ENCODE assay signal across 24 cellular contexts in the genomic region with DNA sequence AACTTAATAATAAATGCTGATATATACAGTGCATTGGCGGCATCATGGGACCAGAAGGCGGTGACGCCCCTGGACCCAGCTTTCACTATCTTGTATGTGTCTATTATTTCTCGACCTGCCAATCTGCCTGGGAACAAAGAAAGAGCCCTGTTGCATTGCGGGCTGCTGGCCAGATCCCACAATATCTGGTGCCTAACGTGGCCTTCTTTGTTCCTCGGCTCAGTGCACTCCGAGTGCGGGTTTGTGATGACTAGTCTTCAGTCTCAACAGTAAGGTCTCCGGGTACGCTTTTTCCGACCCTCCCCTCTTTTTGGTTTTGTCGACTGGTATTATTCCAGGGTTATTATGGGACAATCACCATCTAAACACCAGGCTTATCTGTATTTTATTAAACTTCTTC.
A peak's percentile ranks its signal among the peaks of the same experiment; 100 is the strongest.
DNase-seq lines count a peak whose midpoint lies in the region; ATAC-seq and TF ChIP-seq lines count a peak whose summit lies in the region.
"Had no signal": no experiment of that assay in that cellular context is flagged by ENCODE, and none has a peak within 500 bp of the region (broad histone marks: within the 10 kb centered on the region; RNA-seq: fewer than 3 reads in every experiment).

No MANE protein-coding gene starts in this region.

- H3K4me1 Mint-ChIP-seq in Calu3 (ENCODE audit: low read depth, unreplicated experiment) = peaks cover 37% of the 10 kb centered on the region
- H3K4me1 Mint-ChIP-seq: CD4-positive, alpha-beta memory T cell had no signal

- intact Hi-C loops in stomach (cut with DNase I; ENCODE audit: low total_unique reads) (no loop called here), Calu3 (cut with micrococcal nuclease; ENCODE audit: unreplicated experiment) (no loop called here)

- H3K4me3 Mint-ChIP-seq in Calu3 (ENCODE audit: low read depth, unreplicated experiment) = no peak overlapping the region
- H3K4me3 Mint-ChIP-seq: CD4-positive, alpha-beta memory T cell had no signal

- H3K9me3 Mint-ChIP-seq in Calu3 (ENCODE audit: low read depth, unreplicated experiment) = no peaks in the 10 kb centered on the region

- H3K36me3 ChIP-seq in endocrine pancreas (ENCODE audit: control insufficient read depth, insufficient read depth, low read length) (no peaks in the 10 kb centered on the region), mucosa of stomach (ENCODE audit: control insufficient read depth, insufficient read depth, low read length) (no peaks in the 10 kb centered on the region), stomach (no peaks in the 10 kb centered on the region)

- H3K27ac Mint-ChIP-seq in Calu3 (ENCODE audit: unreplicated experiment) = no peak overlapping the region
- H3K27ac Mint-ChIP-seq: CD4-positive, alpha-beta memory T cell had no signal

- WGBS in stomach, 5 donors = 34 to 64% (median 53%) methylated on average over 13 of the region's 13 CpGs

- DNase-seq in DMS53 treated with DMSO at 0.1 percent for 48 hours (lab: John Stamatoyannopoulos, UW; ENCODE audit: unreplicated experiment) (peak; percentile 40), stomach (no peak), superior temporal gyrus (ENCODE audit: extremely low spot score) (no peak), Calu3 (no peak)
- DNase-seq: AML-193; CD4-positive, alpha-beta memory T cell; COR-L47; DMS79 treated with DMSO at 0.1 percent for 48 hours; GF-D8; NCI-H1105; NCI-H1436 treated with DMSO at 0.1 percent for 48 hours; NCI-H1930; NCI-H2107; NCI-H446 treated with DMSO at 0.1 percent for 48 hours; NCI-H526; SHP77 treated with DMSO at 0.1 percent for 48 hours had no signal

- H3K27me3 Mint-ChIP-seq in Calu3 (ENCODE audit: unreplicated experiment) = no peaks in the 10 kb centered on the region
- H3K27me3 Mint-ChIP-seq: CD4-positive, alpha-beta memory T cell had no signal

- H3K36me3 Mint-ChIP-seq in Calu3 (ENCODE audit: insufficient read depth, unreplicated experiment) = no peaks in the 10 kb centered on the region
- H3K36me3 Mint-ChIP-seq: CD4-positive, alpha-beta memory T cell had no signal

- no TSS peak for BruUV-seq in Calu3 (replicated peaks; lab: Mats Ljungman, UMichigan)

- H3K4me3 ChIP-seq in endocrine pancreas (ENCODE audit: control insufficient read depth, insufficient read depth, low read length) (peak overlapping the region; percentile 78), mucosa of stomach (ENCODE audit: low read length) (no peak overlapping the region), stomach (peak overlapping the region in 2 of 4 donors; percentile 13)
- H3K4me3 ChIP-seq: A549, K562 had no signal

- TF ChIP-seq CTCF in stomach (IDR thresholded peaks at IDR 0.05) (no peak), Calu3 (IDR thresholded peaks at IDR 0.05; ENCODE audit: unreplicated experiment) (no peak)

- H3K27ac ChIP-seq in stomach = peak overlapping the region; percentile 80 to 92 (median 83)
- H3K27ac ChIP-seq: A549, RWPE1 had no signal

- H3K4me1 ChIP-seq in endocrine pancreas (ENCODE audit: control insufficient read depth, insufficient read depth, low read length) = peaks cover 10% of the 10 kb centered on the region
- peaks cover 13% of the 10 kb centered on the region for H3K4me1 ChIP-seq in mucosa of stomach (ENCODE audit: control insufficient read depth, insufficient read depth, low read length)
- peaks cover 0 to 6% (median 3%) of the 10 kb centered on the region in 4 donors for H3K4me1 ChIP-seq in stomach
- H3K4me1 ChIP-seq: A549 had no signal

- H3K9me3 ChIP-seq in endocrine pancreas (ENCODE audit: control insufficient read depth, low read length) = no peaks in the 10 kb centered on the region
- no peaks in the 10 kb centered on the region for H3K9me3 ChIP-seq in mucosa of stomach (ENCODE audit: control insufficient read depth, low read length)
- H3K9me3 ChIP-seq in stomach = peaks cover 0 to 4% (median 0%) of the 10 kb centered on the region in 4 donors
- H3K9me3 ChIP-seq: A549 had no signal

- TF ChIP-seq EP300 in stomach (IDR thresholded peaks at IDR 0.05) = no peak

- H3K9ac ChIP-seq in endocrine pancreas (ENCODE audit: control insufficient read depth, insufficient read depth, low read length) = no peak overlapping the region
- H3K9ac ChIP-seq in mucosa of stomach (ENCODE audit: low read length) = peak overlapping the region; percentile 68

- TF ChIP-seq POLR2A in stomach (IDR thresholded peaks at IDR 0.05) = no peak

- ATAC-seq in HG03097 (IDR thresholded peaks at IDR 0.05; ENCODE audit: low FRiP score, unreplicated experiment) = no peak
- ATAC-seq: A549, HCT116, K562, Panc1 had no signal

- H3K27me3 ChIP-seq in endocrine pancreas (ENCODE audit: control insufficient read depth, insufficient read depth, low read length) = no peaks in the 10 kb centered on the region
- H3K27me3 ChIP-seq in mucosa of stomach (ENCODE audit: control insufficient read depth, insufficient read depth, low read length) = no peaks in the 10 kb centered on the region
- no peaks in the 10 kb centered on the region for H3K27me3 ChIP-seq in stomach

- CTCF ChIA-PET in Calu3 (lab: Charles Lee) = no interaction called here
